Comparison of ENCODE assay signal across 1 cellular context in the genomic region with DNA sequence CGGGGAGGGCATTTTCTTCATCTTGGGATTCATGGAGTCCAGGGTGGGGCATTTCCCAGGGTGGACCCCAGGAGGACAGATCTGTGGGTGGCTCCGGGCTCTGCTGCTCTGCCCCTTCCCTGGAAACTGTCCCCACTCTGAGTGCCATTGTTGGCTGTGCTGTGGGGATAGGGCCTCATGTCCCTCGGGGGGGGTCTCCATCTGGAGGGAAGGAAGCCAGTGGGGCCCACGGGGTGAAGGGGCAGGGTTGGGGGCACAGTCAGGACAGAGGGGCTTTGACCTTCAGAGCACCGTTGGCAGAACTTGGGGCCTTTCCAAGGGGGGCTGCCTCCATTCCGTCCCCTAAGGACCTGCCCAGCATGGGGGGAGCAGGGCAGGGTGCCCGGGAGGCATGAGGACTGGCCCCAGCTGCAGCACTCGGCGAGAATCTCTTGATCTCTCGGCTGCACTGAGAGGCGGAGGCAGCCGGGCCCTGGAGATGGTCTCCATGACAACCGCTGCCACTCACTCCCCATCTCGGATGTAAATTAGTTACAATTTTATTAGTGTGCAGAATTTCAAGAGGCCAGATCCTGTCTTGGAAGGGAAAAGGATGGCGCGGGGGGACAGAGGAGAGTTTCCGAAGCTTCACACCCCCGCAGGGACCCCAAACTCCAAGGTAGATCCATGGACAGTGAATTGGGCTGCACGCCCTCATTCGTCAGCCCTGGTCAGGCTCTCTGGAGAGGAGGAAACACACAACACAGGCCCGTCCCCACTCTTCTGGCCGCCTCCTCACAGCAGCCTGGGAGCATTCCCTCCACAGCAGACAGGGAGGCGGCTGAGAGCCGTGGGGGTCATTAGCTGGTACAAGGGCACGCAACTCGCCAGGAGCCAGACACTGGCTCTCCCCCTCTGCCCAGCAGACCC.
TF ChIP-seq lines count a peak whose summit lies in the region.

No MANE protein-coding gene starts in this region.

TF ChIP-seq in K562, 482 proteins besides CTCF, POLR2A, EP300 and RAD21 (continued from another document):
- TF ChIP-seq, protein P1, sequence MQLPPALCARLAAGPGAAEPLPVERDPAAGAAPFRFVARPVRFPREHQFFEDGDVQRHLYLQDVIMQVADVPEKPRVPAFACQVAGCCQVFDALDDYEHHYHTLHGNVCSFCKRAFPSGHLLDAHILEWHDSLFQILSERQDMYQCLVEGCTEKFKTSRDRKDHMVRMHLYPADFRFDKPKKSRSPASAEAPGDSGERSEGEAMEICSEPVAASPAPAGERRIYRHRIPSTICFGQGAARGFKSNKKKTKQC (CRISPR knock-in tag; IDR thresholded peaks at IDR 0.05), result no peak
- TF ChIP-seq, protein P2, sequence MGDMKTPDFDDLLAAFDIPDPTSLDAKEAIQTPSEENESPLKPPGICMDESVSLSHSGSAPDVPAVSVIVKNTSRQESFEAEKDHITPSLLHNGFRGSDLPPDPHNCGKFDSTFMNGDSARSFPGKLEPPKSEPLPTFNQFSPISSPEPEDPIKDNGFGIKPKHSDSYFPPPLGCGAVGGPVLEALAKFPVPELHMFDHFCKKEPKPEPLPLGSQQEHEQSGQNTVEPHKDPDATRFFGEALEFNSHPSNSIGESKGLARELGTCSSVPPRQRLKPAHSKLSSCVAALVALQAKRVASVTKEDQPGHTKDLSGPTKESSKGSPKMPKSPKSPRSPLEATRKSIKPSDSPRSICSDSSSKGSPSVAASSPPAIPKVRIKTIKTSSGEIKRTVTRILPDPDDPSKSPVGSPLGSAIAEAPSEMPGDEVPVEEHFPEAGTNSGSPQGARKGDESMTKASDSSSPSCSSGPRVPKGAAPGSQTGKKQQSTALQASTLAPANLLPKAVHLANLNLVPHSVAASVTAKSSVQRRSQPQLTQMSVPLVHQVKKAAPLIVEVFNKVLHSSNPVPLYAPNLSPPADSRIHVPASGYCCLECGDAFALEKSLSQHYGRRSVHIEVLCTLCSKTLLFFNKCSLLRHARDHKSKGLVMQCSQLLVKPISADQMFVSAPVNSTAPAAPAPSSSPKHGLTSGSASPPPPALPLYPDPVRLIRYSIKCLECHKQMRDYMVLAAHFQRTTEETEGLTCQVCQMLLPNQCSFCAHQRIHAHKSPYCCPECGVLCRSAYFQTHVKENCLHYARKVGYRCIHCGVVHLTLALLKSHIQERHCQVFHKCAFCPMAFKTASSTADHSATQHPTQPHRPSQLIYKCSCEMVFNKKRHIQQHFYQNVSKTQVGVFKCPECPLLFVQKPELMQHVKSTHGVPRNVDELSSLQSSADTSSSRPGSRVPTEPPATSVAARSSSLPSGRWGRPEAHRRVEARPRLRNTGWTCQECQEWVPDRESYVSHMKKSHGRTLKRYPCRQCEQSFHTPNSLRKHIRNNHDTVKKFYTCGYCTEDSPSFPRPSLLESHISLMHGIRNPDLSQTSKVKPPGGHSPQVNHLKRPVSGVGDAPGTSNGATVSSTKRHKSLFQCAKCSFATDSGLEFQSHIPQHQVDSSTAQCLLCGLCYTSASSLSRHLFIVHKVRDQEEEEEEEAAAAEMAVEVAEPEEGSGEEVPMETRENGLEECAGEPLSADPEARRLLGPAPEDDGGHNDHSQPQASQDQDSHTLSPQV (IDR thresholded peaks at IDR 0.05), result no peak
- no peak for TF ChIP-seq CCNT2 (IDR thresholded peaks at IDR 0.05; ENCODE audit: borderline replicate concordance, extremely low read depth, insufficient read length, low read depth, low read length)
- TF ChIP-seq, protein P3, sequence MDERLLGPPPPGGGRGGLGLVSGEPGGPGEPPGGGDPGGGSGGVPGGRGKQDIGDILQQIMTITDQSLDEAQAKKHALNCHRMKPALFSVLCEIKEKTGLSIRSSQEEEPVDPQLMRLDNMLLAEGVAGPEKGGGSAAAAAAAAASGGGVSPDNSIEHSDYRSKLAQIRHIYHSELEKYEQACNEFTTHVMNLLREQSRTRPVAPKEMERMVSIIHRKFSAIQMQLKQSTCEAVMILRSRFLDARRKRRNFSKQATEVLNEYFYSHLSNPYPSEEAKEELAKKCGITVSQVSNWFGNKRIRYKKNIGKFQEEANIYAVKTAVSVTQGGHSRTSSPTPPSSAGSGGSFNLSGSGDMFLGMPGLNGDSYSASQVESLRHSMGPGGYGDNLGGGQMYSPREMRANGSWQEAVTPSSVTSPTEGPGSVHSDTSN (CRISPR knock-in tag; IDR thresholded peaks at IDR 0.05; ENCODE audit: low read depth), result no peak
- TF ChIP-seq, protein P3 (tag; conservative IDR thresholded peaks at IDR 0.05; ENCODE audit: low read depth), result 0 out of 2 replicates have a peak, but pooled peaks have one; percentile 13
